11 cellular contexts compared by ENCODE assay signal in the genomic region with DNA sequence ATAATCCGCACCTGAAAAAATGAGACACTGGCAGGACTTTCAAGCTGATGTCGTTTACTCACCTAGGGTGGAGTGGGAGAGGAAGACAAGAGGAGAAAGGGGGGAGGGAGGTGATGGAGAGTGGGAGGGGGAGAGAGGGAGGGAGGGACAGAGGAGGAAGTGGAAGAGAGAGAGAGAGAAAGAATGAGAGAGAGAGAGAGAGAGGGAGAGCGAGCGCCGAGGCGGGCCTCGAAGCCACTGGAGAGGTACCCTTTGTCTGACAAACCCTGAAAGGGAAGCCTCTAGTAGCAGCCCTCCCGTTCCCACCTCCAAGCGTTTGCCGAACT. TPM values are rescaled to one million over a fixed set of nuclear protein-coding genes. Genes with fewer than 3 reads are reported as not detected.
DNase-seq lines count a peak whose midpoint lies in the region; ATAC-seq and TF ChIP-seq lines count a peak whose summit lies in the region.
"Had no signal": no experiment of that assay in that cellular context is flagged by ENCODE, and none has a peak within 500 bp of the region (broad histone marks: within the 10 kb centered on the region; RNA-seq: fewer than 3 reads in every experiment).

No MANE protein-coding gene starts in this region.

- DNase-seq in NCI-H748 treated with DMSO at 0.1 percent for 48 hours (lab: John Stamatoyannopoulos, UW) = peak; percentile 48
- DNase-seq in NCI-H748 (lab: John Stamatoyannopoulos, UW; ENCODE audit: unreplicated experiment) = no peak
- peak; percentile 64 for DNase-seq in cerebellar cortex (ENCODE audit: low spot score)
- DNase-seq in lower lobe of right lung = no peak
- DNase-seq in occipital lobe (lab: John Stamatoyannopoulos, UW) = no peak
- DNase-seq in nucleus accumbens (lab: John Stamatoyannopoulos, UW) = no peak
- DNase-seq: activated gamma-delta T cell treated with Interleukin-2 at 50 U/mL for 16 hours, NCI-H1436 treated with DMSO at 0.1 percent for 48 hours, T-helper 17 cell had no signal

- intact Hi-C loops in lower lobe of right lung (cut with DNase I) = no loop called here

- TF ChIP-seq CTCF in lower lobe of right lung (IDR thresholded peaks at IDR 0.05) = no peak

- 5% methylated on average over 10 of the region's 10 CpGs for WGBS in thymus

- H3K27ac ChIP-seq in lower lobe of right lung = no peak overlapping the region
- H3K27ac ChIP-seq in thymus (ENCODE audit: low read depth) = no peak overlapping the region

- no peaks in the 10 kb centered on the region for H3K36me3 ChIP-seq in lower lobe of right lung
- H3K36me3 ChIP-seq in thymus (ENCODE audit: control insufficient read depth, insufficient read depth) = no peaks in the 10 kb centered on the region

- H3K27me3 ChIP-seq in lower lobe of right lung (ENCODE audit: low read depth) (peaks cover 39% of the 10 kb centered on the region), thymus (ENCODE audit: control insufficient read depth, insufficient read depth) (peaks cover 38% of the 10 kb centered on the region)

- H3K9me3 ChIP-seq in lower lobe of right lung = no peaks in the 10 kb centered on the region
- no peaks in the 10 kb centered on the region for H3K9me3 ChIP-seq in thymus (ENCODE audit: control insufficient read depth)

- H3K4me1 ChIP-seq in lower lobe of right lung (peaks cover 9% of the 10 kb centered on the region), thymus (ENCODE audit: control insufficient read depth, insufficient read depth, low read length) (no peaks in the 10 kb centered on the region)

- H3K4me3 ChIP-seq in lower lobe of right lung (peak overlapping the region; percentile 58), thymus (ENCODE audit: low read length) (peak overlapping the region; percentile 39)

- ATAC-seq in lower lobe of right lung (no peak), HG02981 (IDR thresholded peaks at IDR 0.05; ENCODE audit: unreplicated experiment) (no peak)
- ATAC-seq: T-helper 17 cell had no signal

RNA-seq across cellular contexts. Expression of a gene that starts 0.3 kb away (rescaled TPM):
- 6.0 TPM for total RNA-seq in lower lobe of right lung
- 0.82 TPM for polyA plus RNA-seq in thymus
- 306 TPM for total RNA-seq in occipital lobe
- total RNA-seq: T-helper 17 cell had no signal

Comparison
In these comparisons a context has a peak if more than half of its experiments do, and no peak if none do; other contexts are left out.
1. DNase-seq: peak in NCI-H748 treated with DMSO at 0.1 percent for 48 hours (single experiment) and cerebellar cortex (single experiment); none in NCI-H748 (single experiment), lower lobe of right lung (single experiment), occipital lobe (single experiment) and nucleus accumbens (0 of 56).
2. RNA of a gene that starts 0.3 kb away (total RNA-seq): 306 TPM in occipital lobe (single experiment); 6.0 TPM in lower lobe of right lung (single experiment); every median in the first group is over 10 times any median in the second.